Comparison of ENCODE assay signal across 16 cellular contexts in genomic region chr2:98763209-98763951, GRCh38.
"Had no signal": no experiment of that assay in that cellular context is flagged by ENCODE, and none has a peak within 500 bp of the region (broad histone marks: within the 10 kb centered on the region; RNA-seq: fewer than 3 reads in every experiment).

No MANE protein-coding gene starts in this region.

- H3K4me1 ChIP-seq: gastrocnemius medialis had no signal

- H3K9me3 Mint-ChIP-seq: endodermal cell; natural killer cell; stimulated activated memory B cell treated with anti-CD40 and anti-IgM and Interleukin-4, amounts not matched to agents 10 μg/mL and 1 μg/mL and 100 μg/mL, for 72 hours had no signal

- H3K27me3 Mint-ChIP-seq: stimulated activated memory B cell treated with anti-CD40 and anti-IgM and Interleukin-4, amounts not matched to agents 10 μg/mL and 1 μg/mL and 100 μg/mL, for 72 hours had no signal

- ATAC-seq: gastrocnemius medialis; mucosa of descending colon; natural killer cell; stimulated activated memory B cell treated with anti-CD40 and anti-IgM and Interleukin-4, amounts not matched to agents 10 μg/mL and 1 μg/mL and 100 μg/mL, for 72 hours had no signal

- H3K79me2 ChIP-seq: parathyroid adenoma had no signal

- H3K4me3 Mint-ChIP-seq: endodermal cell; natural killer cell; stimulated activated memory B cell treated with anti-CD40 and anti-IgM and Interleukin-4, amounts not matched to agents 10 μg/mL and 1 μg/mL and 100 μg/mL, for 72 hours had no signal

- H3K4me1 Mint-ChIP-seq: endodermal cell had no signal

- H3K36me3 Mint-ChIP-seq: natural killer cell; stimulated activated memory B cell treated with anti-CD40 and anti-IgM and Interleukin-4, amounts not matched to agents 10 μg/mL and 1 μg/mL and 100 μg/mL, for 72 hours had no signal

- H3K36me3 ChIP-seq: adrenal gland, gastrocnemius medialis, left ventricle myocardium inferior, neutrophil, WERI-Rb-1 had no signal

- H3K27ac Mint-ChIP-seq: endodermal cell; natural killer cell; stimulated activated memory B cell treated with anti-CD40 and anti-IgM and Interleukin-4, amounts not matched to agents 10 μg/mL and 1 μg/mL and 100 μg/mL, for 72 hours had no signal

- H3K4me3 ChIP-seq: adrenal gland, gastrocnemius medialis, left ventricle myocardium inferior, mucosa of descending colon had no signal

- H3K27me3 ChIP-seq: adrenal gland, gastrocnemius medialis, neutrophil had no signal

- H3K9me3 ChIP-seq: adrenal gland, gastrocnemius medialis, left ventricle myocardium inferior, mucosa of descending colon, neutrophil had no signal

- DNase-seq: activated CD4-positive, alpha-beta T cell treated with anti-CD3 and anti-CD28 coated beads for 48 hours; activated CD8-positive, alpha-beta memory T cell treated with anti-CD3 and anti-CD28 coated beads for 24 hours; activated naive CD4-positive, alpha-beta T cell; activated T-cell treated with anti-CD3 and anti-CD28 coated beads for 4 hours; adrenal gland; endodermal cell; gastrocnemius medialis; left ventricle myocardium inferior; mucosa of descending colon; natural killer cell; stimulated activated CD4-positive, alpha-beta T cell treated with anti-CD3 and anti-CD28 coated beads, Interleukin-12 subunit alpha, Interleukin-12 subunit beta, amount 100 ng/mL, for 4 hours; stimulated activated CD4-positive, alpha-beta T cell treated with anti-CD3 and anti-CD28 coated beads, Interleukin-2, amount 100 ng/mL, for 24 hours; WERI-Rb-1 had no signal

- H3K27ac ChIP-seq: gastrocnemius medialis, left ventricle myocardium inferior, WERI-Rb-1 had no signal

- H3K9ac ChIP-seq: parathyroid adenoma had no signal
